In genomic region chr12:124036117-124037109, GRCh38 we compare ENCODE assay signal across 8 cellular contexts.
DNase-seq lines count a peak whose midpoint lies in the region; ATAC-seq, FAIRE-seq and TF ChIP-seq lines count a peak whose summit lies in the region.

No MANE protein-coding gene starts in this region.

- no peak overlapping the region for H3K27ac Mint-ChIP-seq in T-cell

- H4K20me1 ChIP-seq in mammary epithelial cell (ENCODE audit: insufficient read depth, low read length), result no peaks in the 10 kb centered on the region

- H3K27me3 Mint-ChIP-seq in T-cell, result peaks cover 3 to 10% of the 10 kb centered on the region in 2 donors

- H3K9ac ChIP-seq in mammary epithelial cell (ENCODE audit: insufficient read depth, low read length) (no peak overlapping the region), kidney (ENCODE audit: low read length in 2 of 2) (no peak overlapping the region)

- no peaks in the 10 kb centered on the region for H3K36me3 ChIP-seq in mammary epithelial cell (ENCODE audit: insufficient read depth, low read length)
- H3K36me3 ChIP-seq in kidney (ENCODE audit: control insufficient read depth in 1 of 2, insufficient read depth in 2 of 2, low read length in 2 of 2), result no peaks in the 10 kb centered on the region

- H3K36me3 Mint-ChIP-seq in T-cell, result no peaks in the 10 kb centered on the region

- POLR2A ChIA-PET in T-cell (lab: Charles Lee), result no interaction called here

- H2AFZ ChIP-seq in mammary epithelial cell (ENCODE audit: low read depth, low read length), result no peak overlapping the region

- in situ Hi-C loops in mammary epithelial cell (cut with MboI; ENCODE audit: low sequenced_read_pairs in 2 of 2), result no loop called here

- H3K4me1 Mint-ChIP-seq in T-cell, result no peaks in the 10 kb centered on the region

- DNase-seq in Daoy (ENCODE audit: low read depth) (peak; percentile 48), LNCaP clone FGC (ENCODE audit: low read depth) (peak; percentile 10), T-cell (peak in 30 of 34 experiments; percentile 8 to 52 (median 36)), mammary epithelial cell (no peak), kidney (no peak)
- peak; percentile 53 for DNase-seq in stimulated activated CD4-positive, alpha-beta T cell treated with anti-CD3 and anti-CD28 coated beads, Interleukin-4, amount 100 ng/mL, for 24 hours

- no peak overlapping the region for H3K4me2 ChIP-seq in mammary epithelial cell (ENCODE audit: insufficient read depth, low read depth, low read length)

- no peak overlapping the region for H3K4me3 Mint-ChIP-seq in T-cell

- no peaks in the 10 kb centered on the region for H3K27me3 ChIP-seq in mammary epithelial cell (ENCODE audit: insufficient read depth, low read length)

- no peak overlapping the region for H3K4me3 ChIP-seq in LNCaP clone FGC (ENCODE audit: low read depth, low read length)
- H3K4me3 ChIP-seq in mammary epithelial cell (replicated peaks in 1 of 3; ENCODE audit: insufficient read depth in 1 of 3, low read depth in 2 of 3, low read length in 3 of 3), result no peak overlapping the region
- no peak overlapping the region for H3K4me3 ChIP-seq in kidney (ENCODE audit: low read length in 2 of 2)

- H3K4me1 ChIP-seq in mammary epithelial cell (ENCODE audit: insufficient read depth, low read length) (no peaks in the 10 kb centered on the region), kidney (ENCODE audit: control insufficient read depth in 1 of 2, insufficient read depth in 1 of 2, low read depth in 1 of 2, low read length in 2 of 2) (no peaks in the 10 kb centered on the region)

- TF ChIP-seq CTCF in LNCaP clone FGC (IDR thresholded peaks at IDR 0.05; ENCODE audit: control insufficient read depth, extremely low read depth, insufficient read depth) (peak; percentile 90), mammary epithelial cell (conservative IDR thresholded peaks at IDR 0.05 in 1 of 2, IDR thresholded peaks at IDR 0.05 in 1 of 2; ENCODE audit: extremely low read depth in 1 of 2, insufficient read depth in 1 of 2, low read depth in 1 of 2, low read length in 2 of 2) (peak; percentile 82 to 95), kidney (IDR thresholded peaks at IDR 0.05; ENCODE audit: borderline replicate concordance, extremely low read depth, insufficient read depth) (peak; percentile 96)

- dilution Hi-C loops in mammary epithelial cell (cut with HindIII; ENCODE audit: low sequenced_read_pairs), result loop anchor here (5.0 kb wide), 1 partner anchor 281 kb away; no protein-coding TSS in a partner anchor

- CTCF ChIA-PET in T-cell (lab: Charles Lee) (interaction anchor here (0.5 to 1.6 kb wide), 6 partner anchors 14 to 760 kb away, joined by 3 to 7 read pairs (median 3); no protein-coding TSS in a partner anchor), mammary epithelial cell (lab: Charles Lee; ENCODE audit: low non-redundant PET) (interaction anchor here (0.6 kb wide), 2 partner anchors 10 to 81 kb away, joined by 4 to 6 read pairs; no protein-coding TSS in a partner anchor)

- BruUV-seq in mammary epithelial cell (replicated peaks; lab: Mats Ljungman, UMichigan), result no TSS peak

- H3K79me2 ChIP-seq in mammary epithelial cell (ENCODE audit: insufficient read depth, low read length), result no peaks in the 10 kb centered on the region

- 37% methylated on average over 16 of the region's 16 CpGs for WGBS in mammary epithelial cell (ENCODE audit: low coverage, missing lambda C conversion rate)

- H3K27ac ChIP-seq in mammary epithelial cell (ENCODE audit: insufficient read depth, low read depth, low read length), result no peak overlapping the region
- no peak overlapping the region for H3K27ac ChIP-seq in kidney (ENCODE audit: low read depth in 2 of 2, low read length in 2 of 2)

- H3K9me3 Mint-ChIP-seq in T-cell, result no peaks in the 10 kb centered on the region

- FAIRE-seq in kidney (lab: Jason Lieb, UNC), result peak; percentile 83

- H3K9me3 ChIP-seq in mammary epithelial cell (replicated peaks; ENCODE audit: insufficient read depth, low read length) (no peaks in the 10 kb centered on the region), kidney (ENCODE audit: control insufficient read depth in 1 of 2, low read length in 2 of 2) (no peaks in the 10 kb centered on the region)

- peak in 3 of 4 experiments; percentile 40 to 50 (median 47) for ATAC-seq in T-cell (replicated peaks in 1 of 4)
- no peak for ATAC-seq in GM21786 (IDR thresholded peaks at IDR 0.05; ENCODE audit: unreplicated experiment)
- ATAC-seq in HG03045 (IDR thresholded peaks at IDR 0.05; ENCODE audit: unreplicated experiment), result no peak

- intact Hi-C loops in mammary epithelial cell (cut with micrococcal nuclease), result loop anchor here (1.0 to 10.0 kb wide), 5 partner anchors 188 to 868 kb away; no protein-coding TSS in a partner anchor
- intact Hi-C loops in kidney (cut with DNase I), result loop anchor here (5.0 kb wide), 1 partner anchor 731 kb away; no protein-coding TSS in a partner anchor

Comparison
In these comparisons a context has a peak if more than half of its experiments do, and no peak if none do; other contexts are left out.
1. DNase-seq: peak in Daoy (single experiment), LNCaP clone FGC (single experiment), T-cell (30 of 34) and stimulated activated CD4-positive, alpha-beta T cell treated with anti-CD3 and anti-CD28 coated beads, Interleukin-4, amount 100 ng/mL, for 24 hours (single experiment); none in mammary epithelial cell (single experiment) and kidney (single experiment).
2. ATAC-seq: peak in T-cell (3 of 4); none in GM21786 (single experiment) and HG03045 (single experiment).
3. Peak in every context shown above with its lines, with median percentiles within 50 percentile points of each other: CTCF ChIP-seq.